Comparison of ENCODE assay signal across 1 cellular context in the genomic region with DNA sequence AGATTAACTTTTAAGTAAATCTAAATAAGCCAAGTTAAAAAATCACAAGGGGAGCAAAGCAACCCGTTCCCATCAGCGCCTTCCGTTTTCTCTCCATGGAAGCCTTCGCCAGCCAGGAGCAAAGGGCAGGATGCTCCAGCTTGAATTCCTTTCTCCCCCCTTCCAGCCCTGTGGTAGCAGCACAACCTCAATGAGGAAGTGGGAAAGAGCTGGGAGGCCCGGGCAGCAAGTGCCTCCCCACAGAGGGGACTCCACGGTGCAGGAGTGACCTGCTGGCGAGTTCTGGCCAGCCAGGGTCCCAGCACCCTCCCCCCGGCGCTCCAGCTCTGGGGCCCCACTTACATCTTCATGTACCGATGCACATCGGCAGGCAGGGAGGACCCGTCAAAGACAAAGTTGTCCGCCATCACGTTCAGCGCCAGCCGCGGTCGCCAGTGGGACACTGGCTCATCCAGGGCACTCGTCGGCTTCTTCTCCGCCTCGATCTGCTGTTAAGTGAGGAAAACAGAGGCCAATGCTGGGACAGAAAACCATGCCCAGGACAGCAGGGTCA.
TF ChIP-seq lines count a peak whose summit lies in the region.

No MANE protein-coding gene starts in this region.

TF ChIP-seq in H1, 55 proteins besides CTCF, POLR2A, EP300 and RAD21:
- no peak for TF ChIP-seq RNF2 (IDR thresholded peaks at IDR 0.05; ENCODE audit: borderline replicate concordance, low read depth, low read length, missing control alignments, poor library complexity, severe bottlenecking)
- TF ChIP-seq ATF3 (IDR thresholded peaks at IDR 0.05; ENCODE audit: insufficient read depth, low read depth, low read length) = no peak
